25 cellular contexts compared by ENCODE assay signal in genomic region chr3:167829057-167829456, GRCh38.
DNase-seq lines count a peak whose midpoint lies in the region; ATAC-seq and TF ChIP-seq lines count a peak whose summit lies in the region.
"Had no signal": no experiment of that assay in that cellular context is flagged by ENCODE, and none has a peak within 500 bp of the region (broad histone marks: within the 10 kb centered on the region; RNA-seq: fewer than 3 reads in every experiment).

No MANE protein-coding gene starts in this region.

- H2AFZ ChIP-seq in SU-DHL-6 (ENCODE audit: low read depth, low read length, severe bottlenecking) = peak overlapping the region; percentile 80
- H2AFZ ChIP-seq: GM23338 had no signal

- H3K9me3 ChIP-seq in BLaER1 treated with 17β-estradiol and CSF1 and Interleukin-3, amounts not matched to agents 10 nM and 100 nM (replicated peaks in 1 of 11) = no peaks in the 10 kb centered on the region
- H3K9me3 ChIP-seq in HEK293 (ENCODE audit: control insufficient read depth, insufficient read depth, low read depth, low read length) (no peaks in the 10 kb centered on the region), SU-DHL-6 (ENCODE audit: insufficient read depth, low read length) (no peaks in the 10 kb centered on the region)
- H3K9me3 ChIP-seq: HAP-1, MG63 had no signal

- POLR2A ChIA-PET in HEK293 (lab: Yijun Ruan, JAX) = no interaction called here

- H3K27me3 ChIP-seq in BLaER1 treated with 17β-estradiol and CSF1 and Interleukin-3, amounts not matched to agents 10 nM and 100 nM = no peaks in the 10 kb centered on the region
- no peaks in the 10 kb centered on the region for H3K27me3 ChIP-seq in SU-DHL-6 (ENCODE audit: low read length)
- H3K27me3 ChIP-seq: MG63 had no signal

- H3K36me3 Mint-ChIP-seq in naive B cell = no peaks in the 10 kb centered on the region
- H3K36me3 Mint-ChIP-seq: CD8-positive, alpha-beta memory T cell had no signal

- no peaks in the 10 kb centered on the region for H3K9me2 ChIP-seq in SU-DHL-6 (replicated peaks; ENCODE audit: insufficient read depth, low read length)

- CTCF ChIA-PET in HEK293 (lab: Yijun Ruan, JAX) = no interaction called here

- H3K27ac ChIP-seq in BLaER1 treated with 17β-estradiol and CSF1 and Interleukin-3, amounts not matched to agents 10 nM and 100 nM = no peak overlapping the region
- H3K27ac ChIP-seq in HEK293 (ENCODE audit: extremely low read depth, low read depth, low read length) = no peak overlapping the region
- H3K27ac ChIP-seq in SU-DHL-6 (ENCODE audit: low read depth, low read length) = peak overlapping the region; percentile 83
- H3K27ac ChIP-seq: HL-60 had no signal

- no peak for TF ChIP-seq CTCF in HEK293 (tag by site-specific recombination; IDR thresholded peaks at IDR 0.05)
- TF ChIP-seq CTCF in SU-DHL-6 (IDR thresholded peaks at IDR 0.05; ENCODE audit: insufficient read depth, low read length, poor library complexity, severe bottlenecking) = no peak

- peak overlapping the region; percentile 10 to 87 (median 59) for H3K4me3 Mint-ChIP-seq in naive B cell
- H3K4me3 Mint-ChIP-seq: CD8-positive, alpha-beta memory T cell; GM23338; T-helper 1 cell treated with Interleukin-12 subunit alpha and Interleukin-12 subunit beta and Interleukin-4 antibody, amounts not matched to agents 30 μg/mL and 1 μg/mL, for 36 hours had no signal

- no peaks in the 10 kb centered on the region for H3K36me3 ChIP-seq in BLaER1 treated with 17β-estradiol and CSF1 and Interleukin-3, amounts not matched to agents 10 nM and 100 nM
- no peaks in the 10 kb centered on the region for H3K36me3 ChIP-seq in HEK293 (ENCODE audit: control insufficient read depth in 2 of 2, insufficient read depth in 1 of 2, low read length in 2 of 2)
- H3K36me3 ChIP-seq in SU-DHL-6 (ENCODE audit: low read length) = no peaks in the 10 kb centered on the region
- H3K36me3 ChIP-seq: HAP-1, MG63 had no signal

- H3K9ac ChIP-seq in BLaER1 treated with 17β-estradiol and CSF1 and Interleukin-3, amounts not matched to agents 10 nM and 100 nM = no peak overlapping the region
- H3K9ac ChIP-seq in SU-DHL-6 (ENCODE audit: low read length) = peak overlapping the region; percentile 23

- no peaks in the 10 kb centered on the region for H4K20me1 ChIP-seq in BLaER1 treated with 17β-estradiol and CSF1 and Interleukin-3, amounts not matched to agents 10 nM and 100 nM
- no peaks in the 10 kb centered on the region for H4K20me1 ChIP-seq in SU-DHL-6 (ENCODE audit: low read depth, low read length)

- DNase-seq in naive B cell (peak; percentile 29), midbrain (lab: John Stamatoyannopoulos, UW) (no peak), cerebellar nuclear complex (lab: John Stamatoyannopoulos, UW) (no peak)
- DNase-seq: C1 segment of cervical spinal cord; CD8-positive, alpha-beta memory T cell; DMS79; MG63; NCI-H1048; NCI-H1417 treated with DMSO at 0.1 percent for 48 hours; NCI-H1930; NCI-H2171; NCI-H345; NCI-H524; NCI-H774; SIG-M5 had no signal

- peaks cover 11 to 25% (median 19%) of the 10 kb centered on the region in 10 experiments for H3K4me1 ChIP-seq in BLaER1 treated with 17β-estradiol and CSF1 and Interleukin-3, amounts not matched to agents 10 nM and 100 nM
- H3K4me1 ChIP-seq in HEK293 (ENCODE audit: control insufficient read depth, insufficient read depth, low read length) = no peaks in the 10 kb centered on the region
- H3K4me1 ChIP-seq: HAP-1 had no signal

- H3K4me2 ChIP-seq in BLaER1 treated with 17β-estradiol and CSF1 and Interleukin-3, amounts not matched to agents 10 nM and 100 nM = peak overlapping the region; percentile 13 to 70 (median 54); a peak in 18 of 22 replicates
- H3K4me2 ChIP-seq in SU-DHL-6 (ENCODE audit: low read depth, low read length, poor library complexity, severe bottlenecking) = peak overlapping the region; percentile 73
- H3K4me2 ChIP-seq: GM23338 had no signal

- H3F3A ChIP-seq in SU-DHL-6 (ENCODE audit: insufficient read depth) = peaks cover 24% of the 10 kb centered on the region

- H3K79me2 ChIP-seq in SU-DHL-6 (ENCODE audit: insufficient read depth, low read length) = no peaks in the 10 kb centered on the region

- H3K4me1 Mint-ChIP-seq in naive B cell = peaks cover 18 to 37% (median 35%) of the 10 kb centered on the region in 3 donors
- H3K4me1 Mint-ChIP-seq: CD8-positive, alpha-beta memory T cell; GM23338 had no signal

- H3K4me3 ChIP-seq in BLaER1 treated with 17β-estradiol and CSF1 and Interleukin-3, amounts not matched to agents 10 nM and 100 nM = no peak overlapping the region
- H3K4me3 ChIP-seq in HEK293 (ENCODE audit: low read depth, low read length) (no peak overlapping the region), SU-DHL-6 (ENCODE audit: insufficient read depth, low read length, poor library complexity, severe bottlenecking) (peak overlapping the region; percentile 17)
- H3K4me3 ChIP-seq: GM23338, HAP-1, K562, MG63 had no signal

- H3K27me3 Mint-ChIP-seq in naive B cell = no peaks in the 10 kb centered on the region
- H3K27me3 Mint-ChIP-seq: CD8-positive, alpha-beta memory T cell had no signal

- H3K9me3 Mint-ChIP-seq in naive B cell = no peaks in the 10 kb centered on the region
- H3K9me3 Mint-ChIP-seq: CD8-positive, alpha-beta memory T cell; GM23338; T-helper 1 cell treated with Interleukin-12 subunit alpha and Interleukin-12 subunit beta and Interleukin-4 antibody, amounts not matched to agents 30 μg/mL and 1 μg/mL, for 36 hours had no signal

- ATAC-seq in naive B cell (ENCODE audit: low read depth in 2 of 2) = peak in 1 of 2 donors; percentile 24
- no peak for ATAC-seq in GM19324 (IDR thresholded peaks at IDR 0.05; ENCODE audit: low FRiP score, unreplicated experiment)
- ATAC-seq: HepG2, K562 had no signal

- peak overlapping the region; percentile 72 to 97 (median 96) for H3K27ac Mint-ChIP-seq in naive B cell
- H3K27ac Mint-ChIP-seq: CD8-positive, alpha-beta memory T cell; GM23338; T-helper 1 cell treated with Interleukin-12 subunit alpha and Interleukin-12 subunit beta and Interleukin-4 antibody, amounts not matched to agents 30 μg/mL and 1 μg/mL, for 36 hours had no signal

TF ChIP-seq in HEK293, 187 proteins besides CTCF, POLR2A, EP300 and RAD21:
- TF ChIP-seq ZSCAN4 (tag by site-specific recombination; IDR thresholded peaks at IDR 0.05) = 0 out of 2 replicates have a peak, but pooled peaks have one; percentile 31
- no peak for TF ChIP-seq ZNF274 (IDR thresholded peaks at IDR 0.05; ENCODE audit: low read length)
- no peak for TF ChIP-seq ZNF274 (tag by site-specific recombination; IDR thresholded peaks at IDR 0.05; ENCODE audit: borderline replicate concordance)
